In the genomic region with DNA sequence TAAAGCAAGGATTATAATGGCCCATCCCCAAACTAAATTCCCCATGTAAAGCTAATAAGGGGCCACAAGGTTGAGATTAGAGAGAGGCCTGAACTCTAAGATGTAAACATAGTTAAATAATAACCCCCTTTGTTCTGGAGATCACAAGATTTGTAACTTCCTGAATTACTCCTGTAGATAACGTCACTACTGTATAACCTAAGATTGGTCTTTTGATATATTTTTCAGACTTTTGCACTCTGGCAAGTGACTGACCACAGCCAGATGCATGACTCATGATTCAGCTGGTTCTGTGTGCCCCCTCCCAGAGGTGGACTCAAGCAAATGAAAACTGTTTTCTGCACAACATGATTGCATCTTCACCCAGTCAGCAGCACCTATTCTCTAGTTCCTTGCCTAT, we compare ENCODE assay signal across 24 cellular contexts.
DNase-seq lines count a peak whose midpoint lies in the region; ATAC-seq and TF ChIP-seq lines count a peak whose summit lies in the region.
"Had no signal": no experiment of that assay in that cellular context is flagged by ENCODE, and none has a peak within 500 bp of the region (broad histone marks: within the 10 kb centered on the region; RNA-seq: fewer than 3 reads in every experiment).

No MANE protein-coding gene starts in this region.

- H3K27ac ChIP-seq in ascending aorta: no peak overlapping the region
- no peak overlapping the region for H3K27ac ChIP-seq in foreskin keratinocyte
- H3K27ac ChIP-seq: epithelial cell of prostate, GM23248, RWPE1, SK-N-MC had no signal

- TF ChIP-seq CTCF in NB4 (IDR thresholded peaks at IDR 0.05; ENCODE audit: low read depth, low read length) (no peak), mucosa of descending colon (IDR thresholded peaks at IDR 0.05) (no peak), ascending aorta (IDR thresholded peaks at IDR 0.05) (no peak), foreskin keratinocyte (conservative IDR thresholded peaks at IDR 0.05) (no peak)

- H3K4me1 ChIP-seq in mucosa of descending colon (ENCODE audit: low read depth): no peaks in the 10 kb centered on the region
- H3K4me1 ChIP-seq in ascending aorta: no peaks in the 10 kb centered on the region
- no peaks in the 10 kb centered on the region for H3K4me1 ChIP-seq in foreskin keratinocyte

- intact Hi-C loops in mucosa of descending colon (cut with DNase I, micrococcal nuclease) (no loop called here), ascending aorta (cut with DNase I) (no loop called here)

- H3K4me3 ChIP-seq in NB4 (ENCODE audit: low read depth, low read length) (no peak overlapping the region), mucosa of descending colon (no peak overlapping the region), ascending aorta (no peak overlapping the region)
- H3K4me3 ChIP-seq: GM23248, SK-N-MC had no signal

- H3K27me3 ChIP-seq in ascending aorta (no peaks in the 10 kb centered on the region), foreskin keratinocyte (no peaks in the 10 kb centered on the region)

- no peaks in the 10 kb centered on the region for H3K9me3 ChIP-seq in mucosa of descending colon
- H3K9me3 ChIP-seq in ascending aorta: no peaks in the 10 kb centered on the region

- TF ChIP-seq POLR2A in NB4 (IDR thresholded peaks at IDR 0.05; ENCODE audit: extremely low read depth, insufficient read length): no peak

- DNase-seq in COLO829 (ENCODE audit: low spot score) (peak; percentile 83), NB4 (ENCODE audit: low read depth) (peak; percentile 5), epidermal melanocyte (ENCODE audit: insufficient read length, low spot score) (peak; percentile 18), mucosa of descending colon (no peak), ascending aorta (ENCODE audit: low spot score in 2 of 2) (no peak), foreskin keratinocyte (no peak), NCI-H526 treated with DMSO at 0.1 percent for 48 hours (lab: John Stamatoyannopoulos, UW) (no peak)
- DNase-seq: activated CD4-positive, alpha-beta memory T cell treated with anti-CD3 and anti-CD28 coated beads, Interleukin-2, amount 10 ng/mL, durations not matched to agents 7 days and 5 days; activated CD4-positive, alpha-beta T cell treated with anti-CD3 and anti-CD28 coated beads for 1 hour; activated naive CD8-positive, alpha-beta T cell treated with anti-CD3 and anti-CD28 coated beads, Interleukin-2, amount 10 ng/mL, durations not matched to agents 7 days and 5 days; CD4-positive, CD25-positive, alpha-beta regulatory T cell; DMS153; glutamatergic neuron; GM23248; HFFc6; kidney; NCI-H2081; NCI-H226; stimulated activated naive CD8-positive, alpha-beta T cell treated with anti-CD3 and anti-CD28 coated beads, Interleukin-15, Interleukin-2, amounts not matched to agents 100 U/mL and 50 U/mL, for 24 hours; T-helper 2 cell had no signal

- H3K36me3 ChIP-seq in mucosa of descending colon (ENCODE audit: low read depth) (no peaks in the 10 kb centered on the region), ascending aorta (no peaks in the 10 kb centered on the region)

- peak; percentile 79 for ATAC-seq in mucosa of descending colon
- no peak for ATAC-seq in foreskin keratinocyte
- ATAC-seq in HG03280 (IDR thresholded peaks at IDR 0.05; ENCODE audit: unreplicated experiment): no peak
- ATAC-seq: stimulated activated naive CD8-positive, alpha-beta T cell treated with anti-CD3 and anti-CD28 coated beads, Interleukin-15, Interleukin-2, amounts not matched to agents 100 U/mL and 50 U/mL, for 24 hours had no signal

Comparison
In these comparisons a context has a peak if more than half of its experiments do, and no peak if none do; other contexts are left out.
1. DNase-seq: peak in COLO829 (single experiment), NB4 (single experiment) and epidermal melanocyte (single experiment); none in mucosa of descending colon (0 of 3), ascending aorta (0 of 2), foreskin keratinocyte (0 of 2) and NCI-H526 treated with DMSO at 0.1 percent for 48 hours (single experiment).